8 cellular contexts compared by ENCODE assay signal in genomic region chr9:89602978-89603628, GRCh38. TPM values are rescaled to one million over a fixed set of nuclear protein-coding genes. Genes with fewer than 3 reads are reported as not detected.
DNase-seq lines count a peak whose midpoint lies in the region; ATAC-seq and TF ChIP-seq lines count a peak whose summit lies in the region.

No MANE protein-coding gene starts in this region.

- peak; percentile 38 for ATAC-seq in GM21381 (IDR thresholded peaks at IDR 0.05; ENCODE audit: unreplicated experiment)

- H3K27ac Mint-ChIP-seq in T-helper 1 cell treated with Interleukin-12 subunit alpha and Interleukin-12 subunit beta and Interleukin-4 antibody, amounts not matched to agents 30 μg/mL and 1 μg/mL, for 36 hours, result peak overlapping the region; percentile 90
- peak overlapping the region; percentile 87 for H3K27ac Mint-ChIP-seq in type B pancreatic cell

- H3K4me1 Mint-ChIP-seq in T-helper 1 cell treated with Interleukin-12 subunit alpha and Interleukin-12 subunit beta and Interleukin-4 antibody, amounts not matched to agents 30 μg/mL and 1 μg/mL, for 36 hours (ENCODE audit: low read depth), result peaks cover 25% of the 10 kb centered on the region
- H3K4me1 Mint-ChIP-seq in type B pancreatic cell (ENCODE audit: unreplicated experiment), result peaks cover 20% of the 10 kb centered on the region

- peaks cover 20% of the 10 kb centered on the region for H3K36me3 ChIP-seq in right atrium auricular region

- H3K27ac ChIP-seq in right atrium auricular region, result peak overlapping the region; percentile 82 to 97

- H3K36me3 Mint-ChIP-seq in T-helper 1 cell treated with Interleukin-12 subunit alpha and Interleukin-12 subunit beta and Interleukin-4 antibody, amounts not matched to agents 30 μg/mL and 1 μg/mL, for 36 hours (ENCODE audit: low read depth), result peaks cover 21% of the 10 kb centered on the region
- H3K36me3 Mint-ChIP-seq in type B pancreatic cell, result no peaks in the 10 kb centered on the region

- H3K4me3 ChIP-seq in AG04449 (ENCODE audit: low read depth, low read length), result no peak overlapping the region
- peak overlapping the region in 1 of 2 donors; percentile 84 for H3K4me3 ChIP-seq in right atrium auricular region

- peaks cover 11% of the 10 kb centered on the region for H3K27me3 Mint-ChIP-seq in T-helper 1 cell treated with Interleukin-12 subunit alpha and Interleukin-12 subunit beta and Interleukin-4 antibody, amounts not matched to agents 30 μg/mL and 1 μg/mL, for 36 hours (ENCODE audit: low read depth)
- peaks cover 14% of the 10 kb centered on the region for H3K27me3 Mint-ChIP-seq in type B pancreatic cell

- H3K9me3 Mint-ChIP-seq in T-helper 1 cell treated with Interleukin-12 subunit alpha and Interleukin-12 subunit beta and Interleukin-4 antibody, amounts not matched to agents 30 μg/mL and 1 μg/mL, for 36 hours, result no peaks in the 10 kb centered on the region
- no peaks in the 10 kb centered on the region for H3K9me3 Mint-ChIP-seq in type B pancreatic cell

- POLR2A ChIA-PET in AG04449 (lab: Yijun Ruan, JAX), result no interaction called here

- CTCF ChIA-PET in AG04449 (lab: Yijun Ruan, JAX), result interaction anchor here (0.6 to 13.0 kb wide), 21 partner anchors 8 to 1266 kb away, joined by 3 to 265 read pairs (median 3); no protein-coding TSS in a partner anchor

- H3K4me3 Mint-ChIP-seq in T-helper 1 cell treated with Interleukin-12 subunit alpha and Interleukin-12 subunit beta and Interleukin-4 antibody, amounts not matched to agents 30 μg/mL and 1 μg/mL, for 36 hours, result peak overlapping the region; percentile 97
- H3K4me3 Mint-ChIP-seq in type B pancreatic cell, result peak overlapping the region; percentile 86

- H3K9me3 ChIP-seq in right atrium auricular region, result no peaks in the 10 kb centered on the region

- intact Hi-C loops in posterior vena cava (cut with DNase I), result loop anchor here (1.0 to 10.0 kb wide), 4 partner anchors 272 to 500 kb away; no protein-coding TSS in a partner anchor

- peak; percentile 7 for DNase-seq in AG04449 (ENCODE audit: low read depth, low spot score)
- peak; percentile 86 for DNase-seq in NCI-H146 treated with DMSO at 0.1 percent for 48 hours (lab: John Stamatoyannopoulos, UW; ENCODE audit: unreplicated experiment)
- DNase-seq in amniotic stem cell (lab: John Stamatoyannopoulos, UW), result peak; percentile 28
- peak; percentile 92 for DNase-seq in right atrium auricular region (ENCODE audit: low spot score)
- peak; percentile 96 for DNase-seq in posterior vena cava (ENCODE audit: low spot score)
- peak; percentile 93 for DNase-seq in type B pancreatic cell (ENCODE audit: extremely low spot score, unreplicated experiment)

- no peaks in the 10 kb centered on the region for H3K27me3 ChIP-seq in right atrium auricular region

- TF ChIP-seq CTCF in AG04449 (IDR thresholded peaks at IDR 0.05; ENCODE audit: insufficient read depth, low read length, missing control alignments) (peak; percentile 84), right atrium auricular region (IDR thresholded peaks at IDR 0.05) (peak; percentile 80 to 93), type B pancreatic cell (conservative IDR thresholded peaks at IDR 0.05) (peak; percentile 91)

- H3K4me1 ChIP-seq in right atrium auricular region, result peaks cover 0 to 41% of the 10 kb centered on the region in 2 donors

RNA-seq across cellular contexts. Expression of gene GADD45G, which starts 1.7 kb away (rescaled TPM):
- total RNA-seq in right atrium auricular region (100 to 1,000 TPM in 1 of 2 donors, 10 to 100 TPM in 1; 80.0 to 294 TPM), posterior vena cava (10 to 100 TPM in 1 of 2 donors, 1 to 10 TPM in 1; 9.2 to 20.7 TPM), type B pancreatic cell (ENCODE audit: low replicate concordance) (10.9 and 12.2 TPM in 2 replicates)

Comparison
In these comparisons a context has a peak if more than half of its experiments do, and no peak if none do; other contexts are left out.
1. DNase-seq: peak in every context shown above with its lines; median percentile 96 in posterior vena cava; 93 in type B pancreatic cell; 92 in right atrium auricular region; 86 in NCI-H146 treated with DMSO at 0.1 percent for 48 hours; 28 in amniotic stem cell; 7 in AG04449.